ENCODE assay signal across 1 cellular context in genomic region chr11:83072689-83073242, GRCh38.
TF ChIP-seq lines count a peak whose summit lies in the region.

No MANE protein-coding gene starts in this region.

TF ChIP-seq in K562, 482 proteins besides CTCF, POLR2A, EP300 and RAD21 (continued from another document):
- no peak for TF ChIP-seq ID3 (CRISPR knock-in tag; IDR thresholded peaks at IDR 0.05)
- no peak for TF ChIP-seq ID3 (tag; IDR thresholded peaks at IDR 0.05)
- TF ChIP-seq HLTF (IDR thresholded peaks at IDR 0.05) = 0 out of 2 replicates have a peak, but pooled peaks have one; percentile 2
